Comparison of ENCODE assay signal across 1 cellular context in the genomic region with DNA sequence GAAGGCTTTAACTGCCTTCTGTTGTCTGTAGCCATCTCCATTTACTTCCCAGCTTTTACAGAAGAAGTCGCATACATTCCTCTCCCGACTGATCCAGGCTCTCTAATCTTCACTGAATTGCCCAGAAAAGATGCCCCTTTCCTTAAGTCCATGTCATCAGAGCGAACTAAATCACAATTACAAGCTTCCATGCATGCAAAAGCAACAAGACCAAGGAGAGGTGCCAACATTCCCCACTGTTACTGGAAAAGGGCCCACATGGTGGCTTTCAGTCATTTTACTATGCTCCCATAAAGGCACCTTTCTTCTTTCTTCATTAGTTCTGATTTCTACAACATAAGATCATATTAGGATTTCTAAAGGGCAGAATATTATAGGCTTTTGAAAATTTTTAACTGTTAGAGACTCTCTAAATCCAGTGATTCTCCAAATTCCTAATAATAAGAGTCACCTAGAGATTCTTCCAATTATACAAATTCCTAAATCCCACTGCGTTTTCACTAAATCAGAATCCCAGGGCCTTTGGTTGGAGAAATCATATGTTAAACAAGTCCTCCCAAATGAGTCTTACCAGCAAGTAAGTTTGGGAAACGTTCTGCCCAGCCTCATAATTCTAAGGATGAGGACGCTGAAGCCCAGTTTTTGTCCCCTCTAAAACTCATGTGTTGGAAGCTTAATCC.
TF ChIP-seq lines count a peak whose summit lies in the region.

No MANE protein-coding gene starts in this region.

TF ChIP-seq in IMR-90, 13 proteins besides CTCF, POLR2A, EP300 and RAD21 (continued from another document):
- TF ChIP-seq, protein P1, sequence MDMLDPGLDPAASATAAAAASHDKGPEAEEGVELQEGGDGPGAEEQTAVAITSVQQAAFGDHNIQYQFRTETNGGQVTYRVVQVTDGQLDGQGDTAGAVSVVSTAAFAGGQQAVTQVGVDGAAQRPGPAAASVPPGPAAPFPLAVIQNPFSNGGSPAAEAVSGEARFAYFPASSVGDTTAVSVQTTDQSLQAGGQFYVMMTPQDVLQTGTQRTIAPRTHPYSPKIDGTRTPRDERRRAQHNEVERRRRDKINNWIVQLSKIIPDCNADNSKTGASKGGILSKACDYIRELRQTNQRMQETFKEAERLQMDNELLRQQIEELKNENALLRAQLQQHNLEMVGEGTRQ (IDR thresholded peaks at IDR 0.05; ENCODE audit: low read depth, low read length), result no peak
